Comparison of ENCODE assay signal across 32 cellular contexts in genomic region chr10:25261110-25261509, GRCh38.
"Had no signal": no experiment of that assay in that cellular context is flagged by ENCODE, and none has a peak within 500 bp of the region (broad histone marks: within the 10 kb centered on the region; RNA-seq: fewer than 3 reads in every experiment).

No MANE protein-coding gene starts in this region.

- DNase-seq: activated CD4-positive, alpha-beta memory T cell treated with anti-CD3 and anti-CD28 coated beads, Interleukin-2, amount 10 ng/mL, durations not matched to agents 7 days and 5 days; activated CD4-positive, alpha-beta T cell treated with anti-CD3 and anti-CD28 coated beads for 1 hour; activated CD4-positive, alpha-beta T cell treated with anti-CD3 and anti-CD28 coated beads for 48 hours; activated CD4-positive, CD25-positive, alpha-beta regulatory T cell; activated CD8-positive, alpha-beta memory T cell treated with anti-CD3 and anti-CD28 coated beads for 24 hours; activated CD8-positive, alpha-beta memory T cell treated with anti-CD3 and anti-CD28 coated beads, Interleukin-2, amount 10 ng/mL, durations not matched to agents 7 days and 5 days; activated CD8-positive, alpha-beta memory T cell treated with anti-CD3 and anti-CD28 coated beads, Interleukin-2, amount 50 U/mL, for 48 hours; activated effector memory CD4-positive, alpha-beta T cell treated with Interleukin-2 at 50 U/mL for 16 hours; activated naive CD4-positive, alpha-beta T cell; activated naive CD4-positive, alpha-beta T cell treated with anti-CD3 and anti-CD28 coated beads, Interleukin-2, amount 50 U/mL, for 16 hours; activated naive CD8-positive, alpha-beta T cell treated with anti-CD3 and anti-CD28 coated beads for 36 hours; activated T-cell treated with anti-CD3 and anti-CD28 coated beads, Interleukin-2, amount 50 U/mL, for 48 hours; amniotic stem cell; Karpas-422; KBM-7; NCI-H1048; NCI-H1694; NCI-H2171; NCI-H510A treated with DMSO at 0.1 percent for 48 hours; NCI-H526 treated with DMSO at 0.1 percent for 48 hours; RPMI8226; SW 1271; T-helper 1 cell; T-helper 2 cell; T1000; WERI-Rb-1 had no signal

- H3K4me1 ChIP-seq: ascending aorta, breast epithelium had no signal

- H3K9me3 ChIP-seq: ascending aorta had no signal

- H3K4me1 Mint-ChIP-seq: activated CD4-positive, alpha-beta memory T cell treated with anti-CD3 and anti-CD28 coated beads, Interleukin-2, amount 10 ng/mL, durations not matched to agents 7 days and 5 days; activated CD8-positive, alpha-beta memory T cell treated with anti-CD3 and anti-CD28 coated beads, Interleukin-2, amount 10 ng/mL, durations not matched to agents 7 days and 5 days; activated naive CD8-positive, alpha-beta T cell treated with anti-CD3 and anti-CD28 coated beads for 36 hours; IgD-negative memory B cell had no signal

- H3K9me3 Mint-ChIP-seq: activated naive CD8-positive, alpha-beta T cell treated with anti-CD3 and anti-CD28 coated beads for 36 hours; IgD-negative memory B cell had no signal

- H3K27me3 ChIP-seq: ascending aorta, breast epithelium had no signal

- H3K27me3 Mint-ChIP-seq: activated CD4-positive, alpha-beta memory T cell treated with anti-CD3 and anti-CD28 coated beads, Interleukin-2, amount 10 ng/mL, durations not matched to agents 7 days and 5 days; activated CD8-positive, alpha-beta memory T cell treated with anti-CD3 and anti-CD28 coated beads, Interleukin-2, amount 10 ng/mL, durations not matched to agents 7 days and 5 days; activated naive CD8-positive, alpha-beta T cell treated with anti-CD3 and anti-CD28 coated beads for 36 hours; IgD-negative memory B cell had no signal

- ATAC-seq: activated CD8-positive, alpha-beta memory T cell treated with anti-CD3 and anti-CD28 coated beads, Interleukin-2, amount 10 ng/mL, durations not matched to agents 7 days and 5 days; Panc1; SK-N-SH treated with all-trans-retinoic acid at 6 μM for 48 hours had no signal

- H3K4me3 ChIP-seq: ascending aorta, breast epithelium, coronary artery had no signal

- H3K27ac Mint-ChIP-seq: activated CD4-positive, alpha-beta memory T cell treated with anti-CD3 and anti-CD28 coated beads, Interleukin-2, amount 10 ng/mL, durations not matched to agents 7 days and 5 days; activated CD8-positive, alpha-beta memory T cell treated with anti-CD3 and anti-CD28 coated beads, Interleukin-2, amount 10 ng/mL, durations not matched to agents 7 days and 5 days; activated naive CD8-positive, alpha-beta T cell treated with anti-CD3 and anti-CD28 coated beads for 36 hours; IgD-negative memory B cell had no signal

- H3K36me3 Mint-ChIP-seq: activated CD8-positive, alpha-beta memory T cell treated with anti-CD3 and anti-CD28 coated beads, Interleukin-2, amount 10 ng/mL, durations not matched to agents 7 days and 5 days; activated naive CD8-positive, alpha-beta T cell treated with anti-CD3 and anti-CD28 coated beads for 36 hours; IgD-negative memory B cell had no signal

- H3K36me3 ChIP-seq: ascending aorta, breast epithelium, WERI-Rb-1 had no signal

- H3K4me3 Mint-ChIP-seq: activated CD4-positive, alpha-beta memory T cell treated with anti-CD3 and anti-CD28 coated beads, Interleukin-2, amount 10 ng/mL, durations not matched to agents 7 days and 5 days; activated CD8-positive, alpha-beta memory T cell treated with anti-CD3 and anti-CD28 coated beads, Interleukin-2, amount 10 ng/mL, durations not matched to agents 7 days and 5 days; activated naive CD8-positive, alpha-beta T cell treated with anti-CD3 and anti-CD28 coated beads for 36 hours; IgD-negative memory B cell had no signal

- H3K27ac ChIP-seq: ascending aorta, breast epithelium, coronary artery, WERI-Rb-1 had no signal
